In genomic region chr3:11847035-11847394, GRCh38 we compare ENCODE assay signal across 8 cellular contexts. TPM values are rescaled to one million over a fixed set of nuclear protein-coding genes. Genes with fewer than 3 reads are reported as not detected.
DNase-seq lines count a peak whose midpoint lies in the region; ATAC-seq and TF ChIP-seq lines count a peak whose summit lies in the region.

No MANE protein-coding gene starts in this region.

- no peaks in the 10 kb centered on the region for H3K27me3 Mint-ChIP-seq in activated T-cell treated with anti-CD3 and anti-CD28 coated beads, Interleukin-2, amount 50 U/mL, for 72 hours (ENCODE audit: low read depth)
- H3K27me3 Mint-ChIP-seq in activated naive CD8-positive, alpha-beta T cell treated with anti-CD3 and anti-CD28 coated beads, Interleukin-2, amount 50 U/mL, for 24 hours, result no peaks in the 10 kb centered on the region

- H3K27ac Mint-ChIP-seq in activated T-cell treated with anti-CD3 and anti-CD28 coated beads, Interleukin-2, amount 50 U/mL, for 72 hours, result peak overlapping the region; percentile 76
- peak overlapping the region; percentile 94 for H3K27ac Mint-ChIP-seq in activated naive CD8-positive, alpha-beta T cell treated with anti-CD3 and anti-CD28 coated beads, Interleukin-2, amount 50 U/mL, for 24 hours

- no peak for TF ChIP-seq POLR2A in thyroid gland (IDR thresholded peaks at IDR 0.05)

- peaks cover 37% of the 10 kb centered on the region for H3K4me1 Mint-ChIP-seq in activated T-cell treated with anti-CD3 and anti-CD28 coated beads, Interleukin-2, amount 50 U/mL, for 72 hours (ENCODE audit: low read depth)
- peaks cover 31% of the 10 kb centered on the region for H3K4me1 Mint-ChIP-seq in activated naive CD8-positive, alpha-beta T cell treated with anti-CD3 and anti-CD28 coated beads, Interleukin-2, amount 50 U/mL, for 24 hours

- TF ChIP-seq CTCF in left lung (IDR thresholded peaks at IDR 0.05) (no peak), thyroid gland (IDR thresholded peaks at IDR 0.05) (peak in 1 of 6 experiments; percentile 10)

- H3K9me3 ChIP-seq in left lung, result no peaks in the 10 kb centered on the region
- H3K9me3 ChIP-seq in thyroid gland, result no peaks in the 10 kb centered on the region

- H3K4me1 ChIP-seq in left lung, result peaks cover 6 to 26% of the 10 kb centered on the region in 2 donors
- H3K4me1 ChIP-seq in thyroid gland, result peaks cover 11 to 20% of the 10 kb centered on the region in 2 donors

- 20 to 26% methylated on average over 18 of the region's 18 CpGs for WGBS in thyroid gland, 2 donors

- H3K27me3 ChIP-seq in left lung (no peaks in the 10 kb centered on the region), thyroid gland (no peaks in the 10 kb centered on the region)

- peaks cover 7 to 9% of the 10 kb centered on the region in 2 donors for H3K36me3 Mint-ChIP-seq in activated T-cell treated with anti-CD3 and anti-CD28 coated beads, Interleukin-2, amount 50 U/mL, for 72 hours (ENCODE audit: insufficient read depth in 2 of 2)
- H3K36me3 Mint-ChIP-seq in activated naive CD8-positive, alpha-beta T cell treated with anti-CD3 and anti-CD28 coated beads, Interleukin-2, amount 50 U/mL, for 24 hours (ENCODE audit: low read depth), result peaks cover 14% of the 10 kb centered on the region

- H3K4me3 ChIP-seq in left lung, result peak overlapping the region; percentile 69 to 85
- peak overlapping the region in 1 of 3 donors; percentile 63 for H3K4me3 ChIP-seq in thyroid gland (replicated peaks in 1 of 3)

- H3K36me3 ChIP-seq in left lung, result peaks cover 0 to 20% of the 10 kb centered on the region in 2 donors
- H3K36me3 ChIP-seq in thyroid gland, result peaks cover 0 to 14% of the 10 kb centered on the region in 2 donors

- no peak for DNase-seq in activated T-cell treated with anti-CD3 and anti-CD28 coated beads, Interleukin-2, amount 50 U/mL, for 72 hours
- DNase-seq in activated T-cell treated with anti-CD3 and anti-CD28 coated beads for 4 hours, result no peak
- DNase-seq in activated naive CD8-positive, alpha-beta T cell treated with anti-CD3 and anti-CD28 coated beads, Interleukin-2, amount 50 U/mL, for 24 hours, result no peak
- no peak for DNase-seq in left lung
- no peak for DNase-seq in thyroid gland
- DNase-seq in 8988T, result no peak
- DNase-seq in NCI-H187 (lab: John Stamatoyannopoulos, UW), result no peak
- no peak for DNase-seq in DMS 273 (lab: John Stamatoyannopoulos, UW; ENCODE audit: unreplicated experiment)

- H3K27ac ChIP-seq in left lung (peak overlapping the region; percentile 73 to 80), thyroid gland (peak overlapping the region; percentile 39 to 82 (median 75))

- intact Hi-C loops in left lung (cut with DNase I) (no loop called here), thyroid gland (cut with DNase I) (no loop called here)

- no peak for ATAC-seq in activated T-cell treated with anti-CD3 and anti-CD28 coated beads, Interleukin-2, amount 50 U/mL, for 72 hours (replicated peaks in 1 of 2)
- no peak for ATAC-seq in activated naive CD8-positive, alpha-beta T cell treated with anti-CD3 and anti-CD28 coated beads, Interleukin-2, amount 50 U/mL, for 24 hours
- ATAC-seq in left lung, result no peak

- peak overlapping the region; percentile 87 to 99 for H3K4me3 Mint-ChIP-seq in activated T-cell treated with anti-CD3 and anti-CD28 coated beads, Interleukin-2, amount 50 U/mL, for 72 hours
- H3K4me3 Mint-ChIP-seq in activated naive CD8-positive, alpha-beta T cell treated with anti-CD3 and anti-CD28 coated beads, Interleukin-2, amount 50 U/mL, for 24 hours, result peak overlapping the region; percentile 97

- no peaks in the 10 kb centered on the region for H3K9me3 Mint-ChIP-seq in activated T-cell treated with anti-CD3 and anti-CD28 coated beads, Interleukin-2, amount 50 U/mL, for 72 hours
- H3K9me3 Mint-ChIP-seq in activated naive CD8-positive, alpha-beta T cell treated with anti-CD3 and anti-CD28 coated beads, Interleukin-2, amount 50 U/mL, for 24 hours, result no peaks in the 10 kb centered on the region

RNA-seq across cellular contexts. Expression of gene TAMM41, which starts 0.3 kb away (rescaled TPM):
- 10 to 100 TPM; 30.2 to 31.2 TPM for total RNA-seq in activated T-cell treated with anti-CD3 and anti-CD28 coated beads, Interleukin-2, amount 50 U/mL, for 72 hours
- total RNA-seq in left lung, result 10 to 100 TPM; 13.9 to 16.9 TPM
- 10 to 100 TPM; 10.0 to 15.9 (median 11.4) TPM for total RNA-seq in thyroid gland
